ENCODE assay signal across 27 cellular contexts in genomic region chr9:4768681-4769080, GRCh38.
"Had no signal": no experiment of that assay in that cellular context is flagged by ENCODE, and none has a peak within 500 bp of the region (broad histone marks: within the 10 kb centered on the region; RNA-seq: fewer than 3 reads in every experiment).

No MANE protein-coding gene starts in this region.

- H3K36me3 Mint-ChIP-seq: activated CD4-positive, alpha-beta memory T cell treated with anti-CD3 and anti-CD28 coated beads for 36 hours; activated naive CD4-positive, alpha-beta T cell treated with anti-CD3 and anti-CD28 coated beads, Interleukin-2, amount 10 ng/mL, durations not matched to agents 7 days and 5 days; brain had no signal

- H3K36me3 ChIP-seq: cardiac muscle cell, MG63 had no signal

- H3K9me3 ChIP-seq: MG63, SK-N-SH had no signal

- H3K9me3 Mint-ChIP-seq: activated CD4-positive, alpha-beta memory T cell treated with anti-CD3 and anti-CD28 coated beads for 36 hours; activated CD4-positive, alpha-beta T cell treated with anti-CD3 and anti-CD28 coated beads, Interleukin-2, amount 10 ng/mL, durations not matched to agents 7 days and 5 days; activated naive CD4-positive, alpha-beta T cell treated with anti-CD3 and anti-CD28 coated beads, Interleukin-2, amount 10 ng/mL, durations not matched to agents 7 days and 5 days; activated T-helper 17 cell treated with anti-CD3 and anti-CD28 coated beads, Interleukin-2, amount 50 U/mL, for 72 hours had no signal

- H3K27ac Mint-ChIP-seq: activated CD4-positive, alpha-beta memory T cell treated with anti-CD3 and anti-CD28 coated beads for 36 hours; activated CD4-positive, alpha-beta T cell treated with anti-CD3 and anti-CD28 coated beads, Interleukin-2, amount 10 ng/mL, durations not matched to agents 7 days and 5 days; activated naive CD4-positive, alpha-beta T cell treated with anti-CD3 and anti-CD28 coated beads, Interleukin-2, amount 10 ng/mL, durations not matched to agents 7 days and 5 days; activated T-helper 17 cell treated with anti-CD3 and anti-CD28 coated beads, Interleukin-2, amount 50 U/mL, for 72 hours; brain had no signal

- H3K4me3 ChIP-seq: cardiac muscle cell, MG63 had no signal

- DNase-seq: activated CD4-positive, alpha-beta T cell treated with anti-CD3 and anti-CD28 coated beads, Interleukin-2, amount 10 ng/mL, durations not matched to agents 7 days and 5 days; activated CD4-positive, CD25-positive, alpha-beta regulatory T cell; activated CD8-positive, alpha-beta memory T cell treated with anti-CD3 and anti-CD28 coated beads for 24 hours; activated gamma-delta T cell; activated naive CD4-positive, alpha-beta T cell treated with anti-CD3 and anti-CD28 coated beads, Interleukin-2, amount 10 ng/mL, durations not matched to agents 7 days and 5 days; activated T-cell treated with anti-CD3 and anti-CD28 coated beads for 4 hours; amygdala; KG1; NCI-H1092 treated with DMSO at 0.1 percent for 48 hours; NCI-H1436; NCI-H1694 treated with DMSO at 0.1 percent for 48 hours; NCI-H2029 treated with DMSO at 0.1 percent for 48 hours; NCI-H345; NCI-H510A treated with DMSO at 0.1 percent for 48 hours; NCI-H69; NK-92 treated with Interleukin-12 subunit alpha and Interleukin-12 subunit beta, amount 100 ng/mL, for 24 hours; RPMI8226; SK-N-SH had no signal

- H3K27me3 ChIP-seq: cardiac muscle cell, MG63 had no signal

- ATAC-seq: Panc1, Right ventricle myocardium inferior had no signal

- H3K27ac ChIP-seq: cardiac muscle cell, VCaP had no signal

- FAIRE-seq: astrocyte had no signal
